Comparison of ENCODE assay signal across 27 cellular contexts in the genomic region with DNA sequence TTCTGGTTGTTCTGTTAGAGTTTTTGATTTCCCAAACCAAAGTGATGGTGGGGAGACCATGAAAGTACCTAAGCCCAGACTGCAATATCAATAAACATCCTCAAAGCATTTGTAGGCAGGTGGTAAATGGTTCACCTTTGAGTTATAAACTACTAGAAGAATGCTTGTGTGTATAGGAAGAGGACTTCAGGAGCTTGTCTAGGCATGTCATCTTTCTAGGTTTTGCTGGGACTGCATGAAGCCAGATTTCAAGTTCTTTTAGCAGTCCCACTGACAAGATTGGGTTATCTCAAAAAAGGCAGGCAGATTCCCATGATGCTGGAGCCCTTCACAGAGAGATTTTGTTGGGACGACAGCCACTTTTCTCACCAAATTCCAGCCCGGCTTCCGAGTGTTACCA.
"Had no signal": no experiment of that assay in that cellular context is flagged by ENCODE, and none has a peak within 500 bp of the region (broad histone marks: within the 10 kb centered on the region; RNA-seq: fewer than 3 reads in every experiment).

No MANE protein-coding gene starts in this region.

- H2AFZ ChIP-seq: neural progenitor cell had no signal

- H3K9ac ChIP-seq: neural progenitor cell had no signal

- H3K4me1 ChIP-seq: left lung, lower lobe of right lung, spleen, suprapubic skin, tibial artery, uterus had no signal

- H3K4me1 Mint-ChIP-seq: naive B cell; natural killer cell; stimulated activated effector memory CD8-positive, alpha-beta T cell treated with anti-CD3 and anti-CD28 coated beads, Interleukin-12 subunit alpha, Interleukin-12 subunit beta, amount 100 ng/mL, for 72 hours had no signal

- DNase-seq: hippocampal formation; kidney; left colon; left lung; lower lobe of right lung; mesendoderm; naive B cell; natural killer cell; nephron progenitor cell; ovary; retina; right cardiac atrium; spleen; stimulated activated CD4-positive, alpha-beta T cell treated with anti-CD3 and anti-CD28 coated beads, Interleukin-4, amount 100 ng/mL, for 24 hours; stimulated activated naive CD4-positive, alpha-beta T cell; tibial artery; uterus had no signal

- H3K4me2 ChIP-seq: neural progenitor cell had no signal

- H3K4me3 ChIP-seq: left lung, lower lobe of right lung, neural progenitor cell, ovary, skin epidermis, spleen, suprapubic skin, thoracic aorta, tibial artery, uterus had no signal

- H3K27me3 Mint-ChIP-seq: stimulated activated naive CD8-positive, alpha-beta T cell treated with anti-CD3 and anti-CD28 coated beads, Interleukin-15, Interleukin-2, amounts not matched to agents 100 ng/mL and 50 ng/mL, for 24 hours had no signal

- H3K27ac Mint-ChIP-seq: mesothelial cell of epicardium; naive B cell; natural killer cell; nephron progenitor cell; neural progenitor cell; progenitor cell of endocrine pancreas; stimulated activated effector memory CD8-positive, alpha-beta T cell treated with anti-CD3 and anti-CD28 coated beads, Interleukin-12 subunit alpha, Interleukin-12 subunit beta, amount 100 ng/mL, for 72 hours; stimulated activated naive CD8-positive, alpha-beta T cell treated with anti-CD3 and anti-CD28 coated beads, Interleukin-15, Interleukin-2, amounts not matched to agents 100 ng/mL and 50 ng/mL, for 24 hours; type B pancreatic cell had no signal

- H3K36me3 ChIP-seq: left lung, lower lobe of right lung, neural progenitor cell, ovary, spleen, suprapubic skin, thoracic aorta, tibial artery, uterus had no signal

- ATAC-seq: left colon; left lung; lower lobe of right lung; natural killer cell; right cardiac atrium; sciatic nerve; stimulated activated effector memory CD8-positive, alpha-beta T cell treated with anti-CD3 and anti-CD28 coated beads, Interleukin-12 subunit alpha, Interleukin-12 subunit beta, amount 100 ng/mL, for 72 hours had no signal

- H3K9me3 Mint-ChIP-seq: mesothelial cell of epicardium; nephron progenitor cell; stimulated activated naive CD8-positive, alpha-beta T cell treated with anti-CD3 and anti-CD28 coated beads, Interleukin-15, Interleukin-2, amounts not matched to agents 100 ng/mL and 50 ng/mL, for 24 hours; type B pancreatic cell had no signal

- H3K27ac ChIP-seq: left lung, lower lobe of right lung, neural progenitor cell, ovary, skin epidermis, spleen, suprapubic skin, thoracic aorta, tibial artery, uterus had no signal

- H3K4me3 Mint-ChIP-seq: mesothelial cell of epicardium; naive B cell; natural killer cell; nephron progenitor cell; neural progenitor cell; stimulated activated effector memory CD8-positive, alpha-beta T cell treated with anti-CD3 and anti-CD28 coated beads, Interleukin-12 subunit alpha, Interleukin-12 subunit beta, amount 100 ng/mL, for 72 hours; stimulated activated naive CD8-positive, alpha-beta T cell treated with anti-CD3 and anti-CD28 coated beads, Interleukin-15, Interleukin-2, amounts not matched to agents 100 ng/mL and 50 ng/mL, for 24 hours; type B pancreatic cell had no signal

- H3K36me3 Mint-ChIP-seq: mesothelial cell of epicardium; naive B cell; natural killer cell; neural progenitor cell; stimulated activated effector memory CD8-positive, alpha-beta T cell treated with anti-CD3 and anti-CD28 coated beads, Interleukin-12 subunit alpha, Interleukin-12 subunit beta, amount 100 ng/mL, for 72 hours; type B pancreatic cell had no signal

- H3K9me3 ChIP-seq: left lung, lower lobe of right lung, spleen, suprapubic skin, thoracic aorta, tibial artery, uterus had no signal

- H3K27me3 ChIP-seq: left lung, neural progenitor cell, ovary, spleen, suprapubic skin, tibial artery, uterus had no signal
